2 cellular contexts compared by ENCODE assay signal in genomic region chr4:113553082-113553481, GRCh38.
TF ChIP-seq lines count a peak whose summit lies in the region.

No MANE protein-coding gene starts in this region.

TF ChIP-seq in HEK293, 187 proteins besides CTCF, POLR2A, EP300 and RAD21 (continued from another document):
- TF ChIP-seq ZNF529 (tag by site-specific recombination; IDR thresholded peaks at IDR 0.05; ENCODE audit: insufficient replicate concordance): no peak
TF ChIP-seq in HEK293: peak in this region for 1.

TF ChIP-seq in H1, 55 proteins besides CTCF, POLR2A, EP300 and RAD21 (continued from another document):
- TF ChIP-seq TBP (IDR thresholded peaks at IDR 0.05; ENCODE audit: low read depth, low read length): no peak
